ENCODE assay signal across 7 cellular contexts in the genomic region with DNA sequence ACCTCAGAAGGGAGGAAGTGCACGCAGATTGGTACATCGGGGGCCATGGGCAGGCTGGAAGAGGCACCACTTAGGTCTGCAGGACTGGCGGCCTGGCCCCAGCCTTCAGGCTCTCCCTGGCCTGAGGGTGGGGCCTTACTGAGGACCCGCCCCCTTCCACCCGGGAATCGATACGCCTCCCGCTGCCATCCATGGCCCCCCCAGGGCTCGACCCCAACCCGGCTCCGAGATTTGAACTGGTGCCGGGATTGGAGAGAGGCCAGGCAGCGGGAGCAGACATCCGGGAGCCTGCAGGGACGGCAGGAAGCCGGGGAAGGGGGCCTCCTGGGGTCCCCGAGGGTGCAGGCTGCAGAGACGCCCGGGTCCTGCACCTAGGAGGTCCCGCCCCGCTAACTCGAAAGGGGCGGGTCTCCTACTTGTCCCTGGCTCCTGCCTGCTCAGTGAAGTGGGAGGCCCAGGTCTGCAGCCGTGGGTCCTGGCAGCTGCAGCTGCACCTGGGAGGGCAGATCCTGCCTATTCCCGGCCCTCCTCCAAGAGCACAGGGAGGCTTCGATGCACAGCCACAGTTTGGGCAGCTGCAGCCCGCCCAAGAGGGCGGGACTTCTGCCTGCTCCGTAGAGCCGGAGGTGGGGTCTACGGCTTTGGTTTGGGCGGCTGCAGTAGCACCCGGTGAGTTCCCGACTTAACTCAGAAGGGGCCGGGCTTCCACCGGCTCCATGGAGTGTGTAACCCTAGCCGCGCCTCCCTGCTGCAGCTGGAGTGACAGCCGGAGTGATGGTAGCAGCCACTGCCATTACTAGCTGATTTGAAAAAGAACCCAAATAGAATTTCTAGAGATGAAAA. TPM values are rescaled to one million over a fixed set of nuclear protein-coding genes. Genes with fewer than 3 reads are reported as not detected.
DNase-seq lines count a peak whose midpoint lies in the region; ATAC-seq and TF ChIP-seq lines count a peak whose summit lies in the region.

No MANE protein-coding gene starts in this region.

- H3K27me3 Mint-ChIP-seq in T-helper 2 cell treated with Interferon-gamma antibody and Interleukin-4, amounts not matched to agents 5 μg/mL and 100 μg/mL, for 36 hours (ENCODE audit: low read depth), result no peaks in the 10 kb centered on the region

- H3K27ac ChIP-seq in body of pancreas, result peak overlapping the region; percentile 21 to 72 (median 58)
- peak overlapping the region in 3 of 4 donors; percentile 10 to 48 (median 17) for H3K27ac ChIP-seq in sigmoid colon

- ATAC-seq in GM18505 (IDR thresholded peaks at IDR 0.05; ENCODE audit: unreplicated experiment), result peak; percentile 82
- ATAC-seq in HG02885 (IDR thresholded peaks at IDR 0.05; ENCODE audit: poor library complexity, unreplicated experiment), result peak; percentile 94
- ATAC-seq in body of pancreas, result peak; percentile 94

- H3K4me3 ChIP-seq in body of pancreas (peak overlapping the region; percentile 35 to 43), sigmoid colon (peak overlapping the region; percentile 37 to 65 (median 55))

- no peak for TF ChIP-seq CTCF in body of pancreas (IDR thresholded peaks at IDR 0.05)
- no peak for TF ChIP-seq CTCF in sigmoid colon (IDR thresholded peaks at IDR 0.05)

- DNase-seq in NCI-H187 (lab: John Stamatoyannopoulos, UW) (peak; percentile 91 to 96), body of pancreas (peak; percentile 88 to 96 (median 94)), iPS DF 4.7 (ENCODE audit: extremely low read depth, low spot score) (peak; percentile 94), sigmoid colon (peak; percentile 81)
- peak; percentile 80 for DNase-seq in T-helper 2 cell treated with Interferon-gamma antibody and Interleukin-4, amounts not matched to agents 5 μg/mL and 100 μg/mL, for 36 hours (ENCODE audit: low spot score)

- intact Hi-C loops in body of pancreas (cut with DNase I) (no loop called here), sigmoid colon (cut with DNase I) (no loop called here)

- H3K36me3 Mint-ChIP-seq in T-helper 2 cell treated with Interferon-gamma antibody and Interleukin-4, amounts not matched to agents 5 μg/mL and 100 μg/mL, for 36 hours (ENCODE audit: low read depth), result no peaks in the 10 kb centered on the region

- H3K4me1 Mint-ChIP-seq in T-helper 2 cell treated with Interferon-gamma antibody and Interleukin-4, amounts not matched to agents 5 μg/mL and 100 μg/mL, for 36 hours (ENCODE audit: low read depth), result peaks cover 26% of the 10 kb centered on the region

- TF ChIP-seq EP300 in sigmoid colon (IDR thresholded peaks at IDR 0.05), result no peak

- no peak for TF ChIP-seq POLR2A in GM18505 (IDR thresholded peaks at IDR 0.05; ENCODE audit: borderline replicate concordance, extremely low read depth, insufficient read depth, insufficient read length)
- TF ChIP-seq POLR2A in body of pancreas (IDR thresholded peaks at IDR 0.05), result peak; percentile 27 to 53 (median 51)
- no peak for TF ChIP-seq POLR2A in sigmoid colon (IDR thresholded peaks at IDR 0.05)

- 0 to 1% methylated on average over 7 to 39 of the region's 39 CpGs for WGBS in body of pancreas, 2 donors
- 0 to 1% methylated on average over 39 of the region's 39 CpGs for WGBS in sigmoid colon, 2 donors

- no peaks in the 10 kb centered on the region for H3K36me3 ChIP-seq in body of pancreas (replicated peaks in 1 of 2; ENCODE audit: insufficient read depth in 1 of 2, low read depth in 2 of 2)
- H3K36me3 ChIP-seq in sigmoid colon, result no peaks in the 10 kb centered on the region

- H3K4me1 ChIP-seq in body of pancreas (peaks cover 10% of the 10 kb centered on the region), sigmoid colon (peaks cover 0 to 13% (median 9%) of the 10 kb centered on the region in 4 donors)

- peak overlapping the region; percentile 80 for H3K4me3 Mint-ChIP-seq in T-helper 2 cell treated with Interferon-gamma antibody and Interleukin-4, amounts not matched to agents 5 μg/mL and 100 μg/mL, for 36 hours

- no peaks in the 10 kb centered on the region for H3K9me3 ChIP-seq in body of pancreas
- no peaks in the 10 kb centered on the region for H3K9me3 ChIP-seq in sigmoid colon

- H3K27me3 ChIP-seq in body of pancreas (no peaks in the 10 kb centered on the region), sigmoid colon (no peaks in the 10 kb centered on the region)

- H3K9me3 Mint-ChIP-seq in T-helper 2 cell treated with Interferon-gamma antibody and Interleukin-4, amounts not matched to agents 5 μg/mL and 100 μg/mL, for 36 hours, result no peaks in the 10 kb centered on the region

- H3K27ac Mint-ChIP-seq in T-helper 2 cell treated with Interferon-gamma antibody and Interleukin-4, amounts not matched to agents 5 μg/mL and 100 μg/mL, for 36 hours, result peak overlapping the region; percentile 62

RNA-seq across cellular contexts. Expression of a gene that starts 35.2 kb away (rescaled TPM):
- total RNA-seq in body of pancreas, result 1 to 10 TPM; 8.0 to 8.2 TPM
- total RNA-seq in sigmoid colon, result 1 to 10 TPM; 6.1 to 7.2 (median 6.3) TPM
- polyA plus RNA-seq in sigmoid colon, result 10 to 100 TPM in 1 of 3 donors, 1 to 10 TPM in 2; 8.6 to 10.8 (median 9.5) TPM

RNA-seq across cellular contexts. Expression of a gene that starts 35.6 kb away (rescaled TPM):
- total RNA-seq in body of pancreas (not detected), sigmoid colon (1 to 10 TPM in 2 of 4 donors, under 1 TPM in 1, not detected in 1; 0.55 to 5.3 (median 1.1) TPM)
- polyA plus RNA-seq in sigmoid colon, result under 1 TPM; 0.60 to 0.90 (median 0.69) TPM

RNA-seq across cellular contexts. Expression of a gene that starts 52.4 kb away (rescaled TPM):
- total RNA-seq in body of pancreas, result 10 to 100 TPM in 1 of 2 donors, 1 to 10 TPM in 1; 7.3 to 10.6 TPM
- total RNA-seq in sigmoid colon, result 100 to 1,000 TPM in 1 of 4 donors, 10 to 100 TPM in 3; 17.1 to 103 (median 30.5) TPM
- 10 to 100 TPM; 29.4 to 43.2 (median 40.2) TPM for polyA plus RNA-seq in sigmoid colon

Comparison
In these comparisons a context has a peak if more than half of its experiments do, and no peak if none do; other contexts are left out.
1. Peak in every context shown above with its lines: DNase-seq, ATAC-seq, H3K4me3 ChIP-seq and H3K27ac ChIP-seq.
2. POLR2A ChIP-seq: peak in body of pancreas (3 of 3); none in GM18505 (single experiment) and sigmoid colon (0 of 2).